Comparison of ENCODE assay signal across 23 cellular contexts in genomic region chr18:75057169-75057789, GRCh38.
"Had no signal": no experiment of that assay in that cellular context is flagged by ENCODE, and none has a peak within 500 bp of the region (broad histone marks: within the 10 kb centered on the region; RNA-seq: fewer than 3 reads in every experiment).

No MANE protein-coding gene starts in this region.

- H3K4me2 ChIP-seq: KMS-11 had no signal

- H3K27ac Mint-ChIP-seq: activated CD8-positive, alpha-beta T cell treated with anti-CD3 and anti-CD28 coated beads for 36 hours; activated naive CD4-positive, alpha-beta T cell treated with anti-CD3 and anti-CD28 coated beads, Interleukin-2, amount 10 ng/mL, durations not matched to agents 7 days and 5 days; activated naive CD8-positive, alpha-beta T cell treated with anti-CD3 and anti-CD28 coated beads for 36 hours; activated T-cell treated with anti-CD3 and anti-CD28 coated beads, Interleukin-2, amount 50 U/mL, for 72 hours; activated T-helper 2 cell treated with anti-CD3 and anti-CD28 coated beads, Interferon-gamma antibody, Interleukin-2, Interleukin-4, amounts not matched to agents 10 μg/mL and 5 μg/mL and 100 μg/mL, durations not matched to agents 14 hours and 24 hours and 36 hours had no signal

- H3K9me3 ChIP-seq: SJSA1 had no signal

- H3K9ac ChIP-seq: KMS-11 had no signal

- H3K4me1 Mint-ChIP-seq: activated naive CD8-positive, alpha-beta T cell treated with anti-CD3 and anti-CD28 coated beads for 36 hours had no signal

- H3K36me3 ChIP-seq: brain microvascular endothelial cell, cardiac muscle cell, SJSA1 had no signal

- DNase-seq: activated CD4-positive, alpha-beta T cell treated with anti-CD3 and anti-CD28 coated beads for 4 hours; activated CD8-positive, alpha-beta memory T cell treated with anti-CD3 and anti-CD28 coated beads, Interleukin-2, amount 50 U/mL, for 4 hours; activated CD8-positive, alpha-beta T cell treated with anti-CD3 and anti-CD28 coated beads for 36 hours; activated gamma-delta T cell treated with Interleukin-2 at 50 U/mL for 16 hours; activated naive CD4-positive, alpha-beta T cell treated with anti-CD3 and anti-CD28 coated beads, Interleukin-2, amount 10 ng/mL, durations not matched to agents 7 days and 5 days; activated naive CD8-positive, alpha-beta T cell treated with anti-CD3 and anti-CD28 coated beads for 36 hours; activated T-cell treated with anti-CD3 and anti-CD28 coated beads, Interleukin-2, amount 50 U/mL, for 72 hours; brain microvascular endothelial cell; NCI-H1092; NCI-H1417; NCI-H1930; NCI-H2171; NCI-H2227 treated with DMSO at 0.1 percent for 48 hours; NCI-H446 treated with DMSO at 0.1 percent for 48 hours; NCI-H524 treated with DMSO at 0.1 percent for 48 hours; NCI-H774; SW 1271 had no signal

- H3K27me3 Mint-ChIP-seq: activated CD8-positive, alpha-beta T cell treated with anti-CD3 and anti-CD28 coated beads for 36 hours; activated naive CD4-positive, alpha-beta T cell treated with anti-CD3 and anti-CD28 coated beads, Interleukin-2, amount 10 ng/mL, durations not matched to agents 7 days and 5 days; activated naive CD8-positive, alpha-beta T cell treated with anti-CD3 and anti-CD28 coated beads for 36 hours had no signal

- ATAC-seq: activated CD4-positive, CD25-positive, alpha-beta regulatory T cell treated with anti-CD3 and anti-CD28 coated beads, Interleukin-2, amount 50 U/mL, for 24 hours; activated CD8-positive, alpha-beta T cell treated with anti-CD3 and anti-CD28 coated beads for 36 hours; activated T-cell treated with anti-CD3 and anti-CD28 coated beads, Interleukin-2, amount 50 U/mL, for 72 hours; SK-N-SH treated with all-trans-retinoic acid at 6 μM for 48 hours had no signal

- H3K36me3 Mint-ChIP-seq: activated naive CD4-positive, alpha-beta T cell treated with anti-CD3 and anti-CD28 coated beads, Interleukin-2, amount 10 ng/mL, durations not matched to agents 7 days and 5 days; activated naive CD8-positive, alpha-beta T cell treated with anti-CD3 and anti-CD28 coated beads for 36 hours had no signal

- H3K27ac ChIP-seq: brain microvascular endothelial cell, cardiac muscle cell, KMS-11, SJSA1 had no signal

- H3K4me3 ChIP-seq: cardiac muscle cell, SJSA1 had no signal

- H3K4me1 ChIP-seq: SJSA1 had no signal

- H3K4me3 Mint-ChIP-seq: activated CD8-positive, alpha-beta T cell treated with anti-CD3 and anti-CD28 coated beads for 36 hours; activated naive CD4-positive, alpha-beta T cell treated with anti-CD3 and anti-CD28 coated beads, Interleukin-2, amount 10 ng/mL, durations not matched to agents 7 days and 5 days; activated naive CD8-positive, alpha-beta T cell treated with anti-CD3 and anti-CD28 coated beads for 36 hours; activated T-cell treated with anti-CD3 and anti-CD28 coated beads, Interleukin-2, amount 50 U/mL, for 72 hours had no signal

- H3K9me3 Mint-ChIP-seq: activated CD8-positive, alpha-beta T cell treated with anti-CD3 and anti-CD28 coated beads for 36 hours; activated naive CD4-positive, alpha-beta T cell treated with anti-CD3 and anti-CD28 coated beads, Interleukin-2, amount 10 ng/mL, durations not matched to agents 7 days and 5 days; activated naive CD8-positive, alpha-beta T cell treated with anti-CD3 and anti-CD28 coated beads for 36 hours; activated T-cell treated with anti-CD3 and anti-CD28 coated beads, Interleukin-2, amount 50 U/mL, for 72 hours; activated T-helper 2 cell treated with anti-CD3 and anti-CD28 coated beads, Interferon-gamma antibody, Interleukin-2, Interleukin-4, amounts not matched to agents 10 μg/mL and 5 μg/mL and 100 μg/mL, durations not matched to agents 14 hours and 24 hours and 36 hours had no signal

- H3K27me3 ChIP-seq: brain microvascular endothelial cell, cardiac muscle cell, SJSA1 had no signal
